9 cellular contexts compared by ENCODE assay signal in the genomic region with DNA sequence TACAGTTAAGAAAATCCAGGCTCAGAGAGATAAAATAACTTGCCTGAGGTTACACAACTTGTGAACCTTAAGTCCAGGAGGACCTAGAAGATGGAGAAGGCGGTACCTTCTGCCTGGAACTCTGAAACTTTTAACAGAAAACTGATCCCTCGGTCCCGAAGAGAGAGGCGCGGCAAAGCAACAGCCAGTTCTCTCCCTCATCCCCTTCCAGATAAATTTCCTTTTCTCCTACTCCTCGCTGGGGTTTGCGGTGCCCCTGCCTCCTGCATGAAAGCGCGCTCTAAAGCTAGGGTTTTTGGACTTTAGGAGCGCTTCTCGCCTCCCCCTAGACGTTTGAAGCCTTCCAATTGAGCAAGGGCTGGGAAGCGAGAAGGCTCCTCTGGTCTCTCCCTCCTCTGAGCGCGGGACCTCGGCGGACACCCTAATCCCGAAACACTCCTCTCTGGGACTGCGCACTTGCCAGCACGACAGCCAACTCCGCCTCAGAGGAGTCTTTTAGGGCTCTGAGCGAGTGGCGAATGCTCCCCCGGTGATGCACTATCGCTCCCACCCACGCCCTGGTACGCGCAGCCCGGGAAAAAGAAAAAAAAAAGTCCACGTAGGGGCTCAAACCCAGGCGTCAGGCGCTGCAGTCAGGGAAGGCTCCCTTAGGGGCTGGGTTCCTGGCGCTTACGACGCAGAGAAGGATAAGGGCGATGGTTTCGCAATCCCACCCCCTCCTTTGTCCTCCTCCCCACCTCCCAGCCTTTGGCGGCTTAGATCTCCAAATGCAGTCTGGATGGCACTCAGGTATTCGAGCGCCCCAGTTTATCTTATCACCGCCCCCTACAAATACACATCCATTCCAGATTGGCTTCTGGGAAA. TPM values are rescaled to one million over a fixed set of nuclear protein-coding genes. Genes with fewer than 3 reads are reported as not detected.
DNase-seq lines count a peak whose midpoint lies in the region; ATAC-seq and TF ChIP-seq lines count a peak whose summit lies in the region.
"Had no signal": no experiment of that assay in that cellular context is flagged by ENCODE, and none has a peak within 500 bp of the region (broad histone marks: within the 10 kb centered on the region; RNA-seq: fewer than 3 reads in every experiment).

No MANE protein-coding gene starts in this region.

- peaks cover 33% of the 10 kb centered on the region for H3K4me1 Mint-ChIP-seq in activated T-helper 2 cell treated with anti-CD3 and anti-CD28 coated beads, Interferon-gamma antibody, Interleukin-2, Interleukin-4, amounts not matched to agents 10 μg/mL and 5 μg/mL and 100 μg/mL, durations not matched to agents 14 hours and 24 hours and 36 hours (ENCODE audit: low read depth)

- no peaks in the 10 kb centered on the region for H3K36me3 ChIP-seq in right atrium auricular region
- no peaks in the 10 kb centered on the region for H3K36me3 ChIP-seq in iPS-18a (ENCODE audit: control insufficient read depth, low read depth, low read length)
- H3K36me3 ChIP-seq in subcutaneous abdominal adipose tissue (ENCODE audit: control insufficient read depth in 5 of 5, insufficient read depth in 5 of 5, low read length in 5 of 5) = no peaks in the 10 kb centered on the region

- H3K9ac ChIP-seq in iPS-18a (ENCODE audit: low read length) (no peak overlapping the region), subcutaneous abdominal adipose tissue (ENCODE audit: low read length in 5 of 5) (no peak overlapping the region)

- no peak for DNase-seq in Right ventricle myocardium superior
- DNase-seq in right atrium auricular region (ENCODE audit: low spot score) = no peak
- no peak for DNase-seq in activated T-helper 2 cell treated with anti-CD3 and anti-CD28 coated beads, Interferon-gamma antibody, Interleukin-2, Interleukin-4, amounts not matched to agents 10 μg/mL and 5 μg/mL and 100 μg/mL, durations not matched to agents 14 hours and 24 hours and 36 hours (ENCODE audit: low spot score)
- no peak for DNase-seq in mesenteric fat pad (ENCODE audit: low spot score)
- DNase-seq in GM19240 (ENCODE audit: insufficient read length, low spot score) = no peak
- DNase-seq in NCI-H1092 treated with DMSO at 0.1 percent for 48 hours (lab: John Stamatoyannopoulos, UW) = no peak

- H3K27me3 Mint-ChIP-seq in activated T-helper 2 cell treated with anti-CD3 and anti-CD28 coated beads, Interferon-gamma antibody, Interleukin-2, Interleukin-4, amounts not matched to agents 10 μg/mL and 5 μg/mL and 100 μg/mL, durations not matched to agents 14 hours and 24 hours and 36 hours (ENCODE audit: low read depth) = peaks cover 79% of the 10 kb centered on the region

- intact Hi-C loops in Right ventricle myocardium superior (cut with DNase I) = no loop called here
- intact Hi-C loops in activated T-helper 2 cell treated with anti-CD3 and anti-CD28 coated beads, Interferon-gamma antibody, Interleukin-2, Interleukin-4, amounts not matched to agents 10 μg/mL and 5 μg/mL and 100 μg/mL, durations not matched to agents 14 hours and 24 hours and 36 hours (cut with micrococcal nuclease) = loop anchor here (1.0 to 10.0 kb wide), 5 partner anchors 8 to 847 kb away; a partner anchor contains a TSS

- peak; percentile 71 for ATAC-seq in Right ventricle myocardium superior (ENCODE audit: poor library complexity)

- H3K4me1 ChIP-seq in right atrium auricular region = peaks cover 0 to 28% of the 10 kb centered on the region in 2 donors
- peaks cover 53% of the 10 kb centered on the region for H3K4me1 ChIP-seq in iPS-18a (ENCODE audit: control insufficient read depth, low read depth, low read length)
- peaks cover 2 to 27% (median 22%) of the 10 kb centered on the region in 5 donors for H3K4me1 ChIP-seq in subcutaneous abdominal adipose tissue (ENCODE audit: control insufficient read depth in 5 of 5, insufficient read depth in 5 of 5, low read length in 5 of 5)

- H3K27me3 ChIP-seq in right atrium auricular region (peaks cover 24 to 34% of the 10 kb centered on the region in 2 donors), iPS-18a (ENCODE audit: control insufficient read depth, insufficient read depth, low read length) (peaks cover 94% of the 10 kb centered on the region), subcutaneous abdominal adipose tissue (ENCODE audit: control insufficient read depth in 5 of 5, insufficient read depth in 4 of 5, low read length in 5 of 5) (peaks cover 43 to 63% (median 56%) of the 10 kb centered on the region in 5 donors)

- no peaks in the 10 kb centered on the region for H3K9me3 ChIP-seq in right atrium auricular region
- H3K9me3 ChIP-seq in iPS-18a (ENCODE audit: control insufficient read depth, low read depth, low read length) = no peaks in the 10 kb centered on the region
- H3K9me3 ChIP-seq in subcutaneous abdominal adipose tissue (ENCODE audit: control insufficient read depth in 5 of 5, low read length in 5 of 5) = no peaks in the 10 kb centered on the region

- H3K27ac ChIP-seq in right atrium auricular region = no peak overlapping the region
- no peak overlapping the region for H3K27ac ChIP-seq in iPS-18a (ENCODE audit: low read length)
- H3K27ac ChIP-seq in subcutaneous abdominal adipose tissue (ENCODE audit: low read depth, low read length) = no peak overlapping the region
- H3K27ac ChIP-seq: C4-2B had no signal

- H3K4me3 Mint-ChIP-seq in activated T-helper 2 cell treated with anti-CD3 and anti-CD28 coated beads, Interferon-gamma antibody, Interleukin-2, Interleukin-4, amounts not matched to agents 10 μg/mL and 5 μg/mL and 100 μg/mL, durations not matched to agents 14 hours and 24 hours and 36 hours (ENCODE audit: low read depth) = peak overlapping the region; percentile 71

- H3K27ac Mint-ChIP-seq in activated T-helper 2 cell treated with anti-CD3 and anti-CD28 coated beads, Interferon-gamma antibody, Interleukin-2, Interleukin-4, amounts not matched to agents 10 μg/mL and 5 μg/mL and 100 μg/mL, durations not matched to agents 14 hours and 24 hours and 36 hours = no peak overlapping the region

- peak overlapping the region in 1 of 2 donors; percentile 37 for H3K4me3 ChIP-seq in right atrium auricular region
- H3K4me3 ChIP-seq in iPS-18a (ENCODE audit: low read length) = peak overlapping the region; percentile 44
- peak overlapping the region; percentile 1 to 41 (median 37) for H3K4me3 ChIP-seq in subcutaneous abdominal adipose tissue (ENCODE audit: low read depth in 1 of 5, low read length in 5 of 5)

- H3K36me3 Mint-ChIP-seq in activated T-helper 2 cell treated with anti-CD3 and anti-CD28 coated beads, Interferon-gamma antibody, Interleukin-2, Interleukin-4, amounts not matched to agents 10 μg/mL and 5 μg/mL and 100 μg/mL, durations not matched to agents 14 hours and 24 hours and 36 hours (ENCODE audit: low read depth) = peaks cover 3% of the 10 kb centered on the region

- TF ChIP-seq CTCF in right atrium auricular region (IDR thresholded peaks at IDR 0.05) = no peak

- H3K9me3 Mint-ChIP-seq in activated T-helper 2 cell treated with anti-CD3 and anti-CD28 coated beads, Interferon-gamma antibody, Interleukin-2, Interleukin-4, amounts not matched to agents 10 μg/mL and 5 μg/mL and 100 μg/mL, durations not matched to agents 14 hours and 24 hours and 36 hours = no peaks in the 10 kb centered on the region

RNA-seq across cellular contexts. Expression of a gene that starts 7.9 kb away (rescaled TPM):
- total RNA-seq in Right ventricle myocardium superior (0.08 TPM), right atrium auricular region (under 1 TPM in 1 of 2 donors, not detected in 1; 0.16 TPM), mesenteric fat pad (0.42 TPM)
- 5.2 and 5.6 TPM in 2 replicates for total RNA-seq in activated T-helper 2 cell treated with anti-CD3 and anti-CD28 coated beads, Interferon-gamma antibody, Interleukin-2, Interleukin-4, amounts not matched to agents 10 μg/mL and 5 μg/mL and 100 μg/mL, durations not matched to agents 14 hours and 24 hours and 36 hours
